Comparison of ENCODE assay signal across 8 cellular contexts in genomic region chr6:85450578-85450884, GRCh38. TPM values are rescaled to one million over a fixed set of nuclear protein-coding genes. Genes with fewer than 3 reads are reported as not detected.
DNase-seq lines count a peak whose midpoint lies in the region; ATAC-seq and TF ChIP-seq lines count a peak whose summit lies in the region.

No MANE protein-coding gene starts in this region.

- peak in 2 of 4 donors; percentile 18 to 30 for ATAC-seq in heart left ventricle
- ATAC-seq in Right ventricle myocardium superior (ENCODE audit: poor library complexity): no peak

- H3K4me2 ChIP-seq in MM.1S (ENCODE audit: low read depth, low read length) (peak overlapping the region; percentile 90), parathyroid adenoma (ENCODE audit: low read length) (peak overlapping the region; percentile 82)

- 2 to 7% (median 4%) methylated on average over 11 to 13 of the region's 13 CpGs for whole genome bisulfite sequencing in heart left ventricle, 4 donors
- 5 to 13% methylated on average over 13 of the region's 13 CpGs for WGBS in esophagus, 2 donors

- DNase-seq in heart left ventricle (no peak), Right ventricle myocardium superior (no peak), MM.1S (no peak), cerebellum (ENCODE audit: low spot score) (no peak), 8988T (no peak)
- DNase-seq in stimulated activated CD4-positive, alpha-beta T cell treated with anti-CD3 and anti-CD28 coated beads, Interleukin-12 subunit alpha, Interleukin-12 subunit beta, amount 100 ng/mL, for 4 hours: no peak

- TF ChIP-seq CTCF in heart left ventricle (IDR thresholded peaks at IDR 0.05) (no peak), MM.1S (IDR thresholded peaks at IDR 0.05; ENCODE audit: low read length) (no peak; the same call in none of the 2 replicates), parathyroid adenoma (IDR thresholded peaks at IDR 0.05) (no peak)

- H3K4me1 ChIP-seq in heart left ventricle (peaks cover 0 to 25% (median 5%) of the 10 kb centered on the region in 12 donors), MM.1S (ENCODE audit: low read length) (peaks cover 3% of the 10 kb centered on the region; the same call in 1 of the 2 replicates), esophagus (ENCODE audit: control insufficient read depth in 2 of 2, insufficient read depth in 2 of 2, low read length in 1 of 2) (no peaks in the 10 kb centered on the region), parathyroid adenoma (no peaks in the 10 kb centered on the region)

- peaks cover 2 to 61% (median 25%) of the 10 kb centered on the region in 9 donors for H3K27me3 ChIP-seq in heart left ventricle
- H3K27me3 ChIP-seq in MM.1S (replicated peaks; ENCODE audit: insufficient read depth, low read length): no peaks in the 10 kb centered on the region
- H3K27me3 ChIP-seq in esophagus (ENCODE audit: control insufficient read depth in 1 of 2, insufficient read depth in 2 of 2, low read length in 2 of 2): peaks cover 0 to 8% of the 10 kb centered on the region in 2 donors
- no peaks in the 10 kb centered on the region for H3K27me3 ChIP-seq in parathyroid adenoma (ENCODE audit: control insufficient read depth, insufficient read depth, low read length)

- H3K36me3 ChIP-seq in heart left ventricle (no peaks in the 10 kb centered on the region), MM.1S (replicated peaks; ENCODE audit: insufficient read depth, low read length) (no peaks in the 10 kb centered on the region), esophagus (ENCODE audit: control insufficient read depth in 2 of 2, insufficient read depth in 2 of 2, low read length in 1 of 2) (no peaks in the 10 kb centered on the region), parathyroid adenoma (ENCODE audit: control insufficient read depth, insufficient read depth, low read length) (no peaks in the 10 kb centered on the region)

- no peaks in the 10 kb centered on the region for H3K9me3 ChIP-seq in heart left ventricle
- H3K9me3 ChIP-seq in MM.1S (replicated peaks; ENCODE audit: insufficient read depth, low read length): no peaks in the 10 kb centered on the region
- H3K9me3 ChIP-seq in esophagus (ENCODE audit: control insufficient read depth in 2 of 2, insufficient read depth in 1 of 2, low read depth in 1 of 2, low read length in 1 of 2): no peaks in the 10 kb centered on the region
- H3K9me3 ChIP-seq in parathyroid adenoma (ENCODE audit: control insufficient read depth, low read length): no peaks in the 10 kb centered on the region

- H2AFZ ChIP-seq in MM.1S (ENCODE audit: low read length) (peak overlapping the region; percentile 97), parathyroid adenoma (peak overlapping the region; percentile 85)

- TF ChIP-seq POLR2A in heart left ventricle (IDR thresholded peaks at IDR 0.05): no peak

- H3K4me3 ChIP-seq in heart left ventricle (peak overlapping the region; percentile 45 to 76 (median 64)), MM.1S (ENCODE audit: low read length) (peak overlapping the region; percentile 90), esophagus (ENCODE audit: low read depth in 1 of 2, low read length in 2 of 2) (peak overlapping the region; percentile 51 to 65), parathyroid adenoma (ENCODE audit: low read depth, low read length) (peak overlapping the region; percentile 52)

- no peaks in the 10 kb centered on the region for H4K20me1 ChIP-seq in MM.1S (ENCODE audit: insufficient read depth, low read length)

- H3K79me2 ChIP-seq in MM.1S (ENCODE audit: low read length): no peaks in the 10 kb centered on the region
- H3K79me2 ChIP-seq in parathyroid adenoma: no peaks in the 10 kb centered on the region

- H3K9ac ChIP-seq in MM.1S (ENCODE audit: low read length) (peak overlapping the region; percentile 73), parathyroid adenoma (no peak overlapping the region)

- H3F3A ChIP-seq in MM.1S (ENCODE audit: insufficient read depth, low read length): peaks cover 18% of the 10 kb centered on the region

- H3K27ac ChIP-seq in heart left ventricle (peak overlapping the region in 10 of 12 donors; percentile 61 to 90 (median 81)), MM.1S (ENCODE audit: low read length) (peak overlapping the region; percentile 77), esophagus (ENCODE audit: low read depth in 2 of 2, low read length in 1 of 2) (peak overlapping the region; percentile 71 to 75), parathyroid adenoma (no peak overlapping the region)

- intact Hi-C loops in heart left ventricle (cut with DNase I) (loop anchor here in 1 of 10 donors (2.0 kb wide), 1 partner anchor 32 kb away; no protein-coding TSS in a partner anchor), Right ventricle myocardium superior (cut with DNase I) (no loop called here)

- H3K9me2 ChIP-seq in MM.1S (replicated peaks; ENCODE audit: insufficient read depth, low read length): no peaks in the 10 kb centered on the region

RNA-seq across cellular contexts. Expression of gene NT5E, which starts 0.6 kb away (rescaled TPM):
- total RNA-seq in heart left ventricle (10 to 100 TPM in 1 of 9 donors, 1 to 10 TPM in 8; 1.8 to 11.0 (median 4.8) TPM), Right ventricle myocardium superior (4.2 TPM), cerebellum (4.2 TPM)
- polyA plus RNA-seq in heart left ventricle (1 to 10 TPM in 1 of 2 donors, under 1 TPM in 1; 0.88 to 1.5 TPM), esophagus (1 to 10 TPM in 1 of 2 donors, under 1 TPM in 1; 0.51 to 1.3 TPM)
